7 cellular contexts compared by ENCODE assay signal in genomic region chr10:100184426-100185219, GRCh38. TPM values are rescaled to one million over a fixed set of nuclear protein-coding genes. Genes with fewer than 3 reads are reported as not detected.
DNase-seq lines count a peak whose midpoint lies in the region; TF ChIP-seq lines count a peak whose summit lies in the region.

No MANE protein-coding gene starts in this region.

- WGBS in prostate gland, result 17% methylated on average over 6 of the region's 6 CpGs

- H3K36me3 Mint-ChIP-seq in T-helper 2 cell treated with Interferon-gamma antibody and Interleukin-4, amounts not matched to agents 5 μg/mL and 100 μg/mL, for 36 hours (ENCODE audit: low read depth), result peaks cover 51% of the 10 kb centered on the region

- H3K27ac Mint-ChIP-seq in T-helper 2 cell treated with Interferon-gamma antibody and Interleukin-4, amounts not matched to agents 5 μg/mL and 100 μg/mL, for 36 hours, result peak overlapping the region; percentile 95

- H3K27me3 ChIP-seq in HUES6 (ENCODE audit: control insufficient read depth, insufficient read depth, low read length) (no peaks in the 10 kb centered on the region), prostate gland (replicated peaks; ENCODE audit: insufficient read depth) (no peaks in the 10 kb centered on the region)

- intact Hi-C loops in prostate gland (cut with DNase I), result no loop called here

- H3K27ac ChIP-seq in HUES6 (ENCODE audit: low read depth, low read length) (no peak overlapping the region), prostate gland (peak overlapping the region; percentile 76 to 81)

- no peak for TF ChIP-seq CTCF in fibroblast of pulmonary artery (IDR thresholded peaks at IDR 0.05; ENCODE audit: low read length, missing control alignments)
- TF ChIP-seq CTCF in prostate gland (IDR thresholded peaks at IDR 0.05), result no peak

- peak; percentile 13 for DNase-seq in GDM1 (lab: John Stamatoyannopoulos, UW)
- no peak for DNase-seq in T-helper 2 cell treated with Interferon-gamma antibody and Interleukin-4, amounts not matched to agents 5 μg/mL and 100 μg/mL, for 36 hours (ENCODE audit: low spot score)
- peak; percentile 28 for DNase-seq in fibroblast of pulmonary artery (ENCODE audit: low read depth)
- DNase-seq in prostate gland (ENCODE audit: low spot score), result no peak
- DNase-seq in islet precursor cell, result no peak
- no peak for DNase-seq in activated CD4-positive, CD25-positive, alpha-beta regulatory T cell (lab: John Stamatoyannopoulos, UW)

- H3K27me3 Mint-ChIP-seq in T-helper 2 cell treated with Interferon-gamma antibody and Interleukin-4, amounts not matched to agents 5 μg/mL and 100 μg/mL, for 36 hours (ENCODE audit: low read depth), result no peaks in the 10 kb centered on the region

- H3K4me1 Mint-ChIP-seq in T-helper 2 cell treated with Interferon-gamma antibody and Interleukin-4, amounts not matched to agents 5 μg/mL and 100 μg/mL, for 36 hours (ENCODE audit: low read depth), result peaks cover 62% of the 10 kb centered on the region

- H3K9me3 ChIP-seq in HUES6 (ENCODE audit: control insufficient read depth, insufficient read depth, low read depth, low read length), result no peaks in the 10 kb centered on the region
- H3K9me3 ChIP-seq in prostate gland, result no peaks in the 10 kb centered on the region

- H3K4me1 ChIP-seq in HUES6 (ENCODE audit: control insufficient read depth, insufficient read depth, low read length), result peaks cover 7% of the 10 kb centered on the region
- H3K4me1 ChIP-seq in prostate gland (replicated peaks), result peaks cover 4% of the 10 kb centered on the region

- peak overlapping the region; percentile 94 for H3K9ac ChIP-seq in HUES6 (ENCODE audit: low read length)

- H3K36me3 ChIP-seq in HUES6 (ENCODE audit: control insufficient read depth, insufficient read depth, low read length) (peaks cover 47% of the 10 kb centered on the region), prostate gland (no peaks in the 10 kb centered on the region)

- no peak for TF ChIP-seq POLR2A in prostate gland (IDR thresholded peaks at IDR 0.05)

- peak overlapping the region; percentile 98 for H3K4me3 Mint-ChIP-seq in T-helper 2 cell treated with Interferon-gamma antibody and Interleukin-4, amounts not matched to agents 5 μg/mL and 100 μg/mL, for 36 hours

- H3K4me3 ChIP-seq in HUES6 (ENCODE audit: low read depth, low read length) (peak overlapping the region; percentile 96), fibroblast of pulmonary artery (replicated peaks; ENCODE audit: low read depth, low read length) (peak overlapping the region; percentile 96), prostate gland (peak overlapping the region; percentile 71 to 83)

- H3K9me3 Mint-ChIP-seq in T-helper 2 cell treated with Interferon-gamma antibody and Interleukin-4, amounts not matched to agents 5 μg/mL and 100 μg/mL, for 36 hours, result no peaks in the 10 kb centered on the region

RNA-seq across cellular contexts. Expression of gene ERLIN1, which starts 1.2 kb away (rescaled TPM):
- 10 to 100 TPM; 18.1 to 23.8 TPM for total RNA-seq in prostate gland

RNA-seq across cellular contexts. Expression of gene CHUK, which starts 44.8 kb away (rescaled TPM):
- total RNA-seq in prostate gland, result 10 to 100 TPM; 11.2 to 19.9 TPM

Comparison
In these comparisons a context has a peak if more than half of its experiments do, and no peak if none do; other contexts are left out.
1. DNase-seq: peak in GDM1 (single experiment) and fibroblast of pulmonary artery (single experiment); none in T-helper 2 cell treated with Interferon-gamma antibody and Interleukin-4, amounts not matched to agents 5 μg/mL and 100 μg/mL, for 36 hours (single experiment), prostate gland (single experiment), islet precursor cell (single experiment) and activated CD4-positive, CD25-positive, alpha-beta regulatory T cell (0 of 4).
2. Peak in every context shown above with its lines, with median percentiles within 50 percentile points of each other: H3K4me3 ChIP-seq.